9 cellular contexts compared by ENCODE assay signal in the genomic region with DNA sequence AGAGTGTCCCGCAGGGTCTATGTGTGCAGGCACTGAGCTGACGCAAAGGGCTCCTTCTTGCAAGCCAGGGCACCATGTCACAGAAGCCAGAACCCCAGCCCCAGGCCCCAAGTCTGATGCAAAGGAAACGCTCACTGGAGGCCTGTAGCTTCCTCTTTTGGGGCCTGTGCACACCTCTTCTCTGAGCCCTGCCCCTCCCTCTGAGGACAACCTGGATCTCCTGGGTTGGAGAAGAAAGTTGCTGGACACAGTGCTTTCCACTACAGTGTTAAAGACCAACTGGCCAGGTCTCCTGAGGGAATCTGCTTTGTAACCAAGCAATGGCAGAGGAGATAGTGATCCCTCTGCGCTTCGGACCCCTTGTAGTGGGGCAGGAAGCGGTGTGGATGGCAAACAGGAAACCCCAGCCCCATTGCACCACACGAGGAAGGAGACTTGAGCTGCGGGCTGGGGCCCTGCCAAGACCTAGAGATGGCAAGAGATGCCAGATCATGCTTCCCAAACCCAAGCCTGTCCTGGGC. TPM values are rescaled to one million over a fixed set of nuclear protein-coding genes. Genes with fewer than 3 reads are reported as not detected.
DNase-seq lines count a peak whose midpoint lies in the region; ATAC-seq and TF ChIP-seq lines count a peak whose summit lies in the region.
"Had no signal": no experiment of that assay in that cellular context is flagged by ENCODE, and none has a peak within 500 bp of the region (broad histone marks: within the 10 kb centered on the region; RNA-seq: fewer than 3 reads in every experiment).

No MANE protein-coding gene starts in this region.

- no peaks in the 10 kb centered on the region for H3K9me3 Mint-ChIP-seq in activated CD4-positive, alpha-beta memory T cell treated with anti-CD3 and anti-CD28 coated beads for 36 hours

- no peaks in the 10 kb centered on the region for H3K27me3 ChIP-seq in Karpas-422 (ENCODE audit: low read length)

- peak overlapping the region; percentile 81 for H3K4me2 ChIP-seq in Karpas-422 (ENCODE audit: low read depth, low read length, poor library complexity, severe bottlenecking)

- H4K20me1 ChIP-seq in Karpas-422 (ENCODE audit: insufficient read depth, low read depth, low read length), result peaks cover 17% of the 10 kb centered on the region; the same call in 1 of the 2 replicates

- H3K4me1 ChIP-seq in Karpas-422 (ENCODE audit: low read length), result peaks cover 91% of the 10 kb centered on the region

- H3K4me3 Mint-ChIP-seq in activated CD4-positive, alpha-beta memory T cell treated with anti-CD3 and anti-CD28 coated beads for 36 hours, result peak overlapping the region; percentile 90

- POLR2A ChIA-PET in activated CD4-positive, alpha-beta memory T cell treated with anti-CD3 and anti-CD28 coated beads for 36 hours (lab: Charles Lee), result interaction anchor here (0.6 to 1.9 kb wide), 2 partner anchors 14 to 316 kb away, joined by 3 to 10 read pairs; no protein-coding TSS in a partner anchor

- H2AFZ ChIP-seq in Karpas-422 (ENCODE audit: low read length), result no peak overlapping the region

- peaks cover 76% of the 10 kb centered on the region for H3K4me1 Mint-ChIP-seq in activated CD4-positive, alpha-beta memory T cell treated with anti-CD3 and anti-CD28 coated beads for 36 hours (ENCODE audit: low read depth)

- intact Hi-C loops in activated CD4-positive, alpha-beta memory T cell treated with anti-CD3 and anti-CD28 coated beads for 36 hours (cut with micrococcal nuclease), result loop anchor here (2.0 to 5.0 kb wide), 3 partner anchors 191 to 316 kb away; a partner anchor contains a TSS
- intact Hi-C loops in Right ventricle myocardium inferior (cut with DNase I), result no loop called here

- no peaks in the 10 kb centered on the region for H3K9me3 ChIP-seq in Karpas-422 (ENCODE audit: low read length)

- peak overlapping the region; percentile 88 for H3K9ac ChIP-seq in Karpas-422 (ENCODE audit: low read length)

- peak overlapping the region; percentile 44 for H3K4me3 ChIP-seq in Karpas-422 (ENCODE audit: low read length)

- H3K79me2 ChIP-seq in Karpas-422 (ENCODE audit: low read length), result peaks cover 54% of the 10 kb centered on the region

- peak overlapping the region; percentile 99 for H3K27ac ChIP-seq in Karpas-422 (ENCODE audit: low read length)

- peak overlapping the region; percentile 99 for H3K27ac Mint-ChIP-seq in activated CD4-positive, alpha-beta memory T cell treated with anti-CD3 and anti-CD28 coated beads for 36 hours

- ATAC-seq in Right ventricle myocardium inferior (peak; percentile 50), GM18519 (IDR thresholded peaks at IDR 0.05; ENCODE audit: low FRiP score, unreplicated experiment) (no peak), SK-N-SH treated with all-trans-retinoic acid at 6 μM for 48 hours (no peak)

- peaks cover 45% of the 10 kb centered on the region; the same call in 1 of the 2 replicates for H3K36me3 ChIP-seq in Karpas-422 (ENCODE audit: insufficient read depth, low read length)

- peak; percentile 89 for DNase-seq in Karpas-422
- peak; percentile 79 for DNase-seq in activated CD4-positive, alpha-beta memory T cell treated with anti-CD3 and anti-CD28 coated beads for 36 hours
- DNase-seq in Right ventricle myocardium inferior (ENCODE audit: missing footprints), result peak; percentile 91
- DNase-seq in stimulated activated naive CD4-positive, alpha-beta T cell treated with Interleukin-2 at 50 U/mL for 16 hours (lab: John Stamatoyannopoulos, UW), result peak; percentile 31
- DNase-seq in LoVo (ENCODE audit: low spot score), result no peak
- DNase-seq in DMS 273 (lab: John Stamatoyannopoulos, UW; ENCODE audit: unreplicated experiment), result no peak
- DNase-seq: NCI-H446 treated with DMSO at 0.1 percent for 48 hours had no signal

- peaks cover 24% of the 10 kb centered on the region for H3K36me3 Mint-ChIP-seq in activated CD4-positive, alpha-beta memory T cell treated with anti-CD3 and anti-CD28 coated beads for 36 hours

- H3K27me3 Mint-ChIP-seq in activated CD4-positive, alpha-beta memory T cell treated with anti-CD3 and anti-CD28 coated beads for 36 hours, result no peaks in the 10 kb centered on the region

- CTCF ChIA-PET in activated CD4-positive, alpha-beta memory T cell treated with anti-CD3 and anti-CD28 coated beads for 36 hours (lab: Charles Lee), result interaction anchor here (1.0 to 1.9 kb wide), 2 partner anchors 9 to 13 kb away, joined by 3 to 6 read pairs; no protein-coding TSS in a partner anchor

- H3K9me2 ChIP-seq in Karpas-422 (replicated peaks; ENCODE audit: insufficient read depth, low read length), result no peaks in the 10 kb centered on the region

TF ChIP-seq in SK-N-SH treated with all-trans-retinoic acid at 6 μM for 48 hours, 23 proteins besides CTCF, POLR2A, EP300 and RAD21:
- TF ChIP-seq ZNF70 (CRISPR knock-in tag; IDR thresholded peaks at IDR 0.05), result no peak
- no peak for TF ChIP-seq TCF4 (CRISPR knock-in tag; IDR thresholded peaks at IDR 0.05; ENCODE audit: borderline replicate concordance)
- TF ChIP-seq SNAI2 (CRISPR knock-in tag; IDR thresholded peaks at IDR 0.05), result no peak
- TF ChIP-seq, protein P1, sequence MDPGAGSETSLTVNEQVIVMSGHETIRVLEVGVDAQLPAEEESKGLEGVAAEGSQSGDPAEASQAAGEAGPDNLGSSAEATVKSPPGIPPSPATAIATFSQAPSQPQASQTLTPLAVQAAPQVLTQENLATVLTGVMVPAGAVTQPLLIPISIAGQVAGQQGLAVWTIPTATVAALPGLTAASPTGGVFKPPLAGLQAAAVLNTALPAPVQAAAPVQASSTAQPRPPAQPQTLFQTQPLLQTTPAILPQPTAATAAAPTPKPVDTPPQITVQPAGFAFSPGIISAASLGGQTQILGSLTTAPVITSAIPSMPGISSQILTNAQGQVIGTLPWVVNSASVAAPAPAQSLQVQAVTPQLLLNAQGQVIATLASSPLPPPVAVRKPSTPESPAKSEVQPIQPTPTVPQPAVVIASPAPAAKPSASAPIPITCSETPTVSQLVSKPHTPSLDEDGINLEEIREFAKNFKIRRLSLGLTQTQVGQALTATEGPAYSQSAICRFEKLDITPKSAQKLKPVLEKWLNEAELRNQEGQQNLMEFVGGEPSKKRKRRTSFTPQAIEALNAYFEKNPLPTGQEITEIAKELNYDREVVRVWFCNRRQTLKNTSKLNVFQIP (CRISPR knock-in tag; IDR thresholded peaks at IDR 0.05; ENCODE audit: borderline replicate concordance, low read depth), result no peak
- TF ChIP-seq, protein P2, sequence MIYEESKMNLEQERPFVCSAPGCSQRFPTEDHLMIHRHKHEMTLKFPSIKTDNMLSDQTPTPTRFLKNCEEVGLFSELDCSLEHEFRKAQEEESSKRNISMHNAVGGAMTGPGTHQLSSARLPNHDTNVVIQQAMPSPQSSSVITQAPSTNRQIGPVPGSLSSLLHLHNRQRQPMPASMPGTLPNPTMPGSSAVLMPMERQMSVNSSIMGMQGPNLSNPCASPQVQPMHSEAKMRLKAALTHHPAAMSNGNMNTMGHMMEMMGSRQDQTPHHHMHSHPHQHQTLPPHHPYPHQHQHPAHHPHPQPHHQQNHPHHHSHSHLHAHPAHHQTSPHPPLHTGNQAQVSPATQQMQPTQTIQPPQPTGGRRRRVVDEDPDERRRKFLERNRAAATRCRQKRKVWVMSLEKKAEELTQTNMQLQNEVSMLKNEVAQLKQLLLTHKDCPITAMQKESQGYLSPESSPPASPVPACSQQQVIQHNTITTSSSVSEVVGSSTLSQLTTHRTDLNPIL (CRISPR knock-in tag; IDR thresholded peaks at IDR 0.05; ENCODE audit: low read depth), result no peak
- no peak for TF ChIP-seq TOX (CRISPR knock-in tag; IDR thresholded peaks at IDR 0.05; ENCODE audit: borderline replicate concordance)
- TF ChIP-seq, protein P3, sequence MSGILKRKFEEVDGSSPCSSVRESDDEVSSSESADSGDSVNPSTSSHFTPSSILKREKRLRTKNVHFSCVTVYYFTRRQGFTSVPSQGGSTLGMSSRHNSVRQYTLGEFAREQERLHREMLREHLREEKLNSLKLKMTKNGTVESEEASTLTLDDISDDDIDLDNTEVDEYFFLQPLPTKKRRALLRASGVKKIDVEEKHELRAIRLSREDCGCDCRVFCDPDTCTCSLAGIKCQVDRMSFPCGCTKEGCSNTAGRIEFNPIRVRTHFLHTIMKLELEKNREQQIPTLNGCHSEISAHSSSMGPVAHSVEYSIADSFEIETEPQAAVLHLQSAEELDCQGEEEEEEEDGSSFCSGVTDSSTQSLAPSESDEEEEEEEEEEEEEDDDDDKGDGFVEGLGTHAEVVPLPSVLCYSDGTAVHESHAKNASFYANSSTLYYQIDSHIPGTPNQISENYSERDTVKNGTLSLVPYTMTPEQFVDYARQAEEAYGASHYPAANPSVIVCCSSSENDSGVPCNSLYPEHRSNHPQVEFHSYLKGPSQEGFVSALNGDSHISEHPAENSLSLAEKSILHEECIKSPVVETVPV (CRISPR knock-in tag; IDR thresholded peaks at IDR 0.05), result no peak
- no peak for TF ChIP-seq ARNTL (CRISPR knock-in tag; IDR thresholded peaks at IDR 0.05; ENCODE audit: borderline replicate concordance, low read depth)
- no peak for TF ChIP-seq ZC3H10 (CRISPR knock-in tag; IDR thresholded peaks at IDR 0.05)
- no peak for TF ChIP-seq ZFP3 (CRISPR knock-in tag; IDR thresholded peaks at IDR 0.05)

RNA-seq across cellular contexts. Expression of a gene that starts 11.7 kb away (rescaled TPM):
- 171 and 190 TPM in 2 replicates for total RNA-seq in Karpas-422 (2014; rRNA removed; shearing (Covaris generic); ENCODE audit: low replicate concordance)
- 10 to 100 TPM; 44.6 to 46.1 TPM for total RNA-seq in activated CD4-positive, alpha-beta memory T cell treated with anti-CD3 and anti-CD28 coated beads for 36 hours
- 4.5 TPM for total RNA-seq in Right ventricle myocardium inferior

Comparison
In these comparisons a context has a peak if more than half of its experiments do, and no peak if none do; other contexts are left out.
1. DNase-seq: peak in Karpas-422 (single experiment), activated CD4-positive, alpha-beta memory T cell treated with anti-CD3 and anti-CD28 coated beads for 36 hours (single experiment), Right ventricle myocardium inferior (single experiment) and stimulated activated naive CD4-positive, alpha-beta T cell treated with Interleukin-2 at 50 U/mL for 16 hours (single experiment); none in LoVo (single experiment) and DMS 273 (single experiment).